23 cellular contexts compared by ENCODE assay signal in the genomic region with DNA sequence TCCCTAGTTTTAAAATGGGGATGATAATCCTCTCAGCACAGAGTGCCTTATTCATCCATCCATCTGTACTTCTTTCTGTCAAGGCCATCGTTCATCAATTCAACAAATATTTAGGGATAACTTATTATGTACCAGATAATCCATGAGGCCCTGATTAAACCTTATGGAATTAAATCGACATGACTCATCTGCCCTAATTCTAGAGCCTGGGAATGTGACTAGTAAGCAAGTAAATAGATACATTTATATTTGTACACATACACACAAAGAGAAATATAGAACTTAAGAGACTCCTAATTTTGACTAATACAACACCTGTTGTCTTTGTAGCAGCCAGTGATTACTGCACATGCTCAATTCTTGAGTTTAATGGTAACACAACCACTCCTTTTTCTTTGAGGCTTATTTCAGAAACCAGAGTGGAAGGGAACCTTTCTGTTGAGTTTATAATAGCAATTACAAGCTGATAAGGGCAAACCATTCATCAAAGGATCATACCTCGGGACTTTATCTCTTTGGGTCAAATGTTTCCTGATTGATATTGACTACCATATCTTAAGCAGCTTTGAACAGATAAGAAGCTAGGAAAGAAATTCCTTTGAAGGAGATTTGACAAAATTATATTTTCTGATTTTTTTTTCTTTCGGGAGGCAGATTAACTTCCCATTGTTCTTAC.
DNase-seq lines count a peak whose midpoint lies in the region; ATAC-seq and TF ChIP-seq lines count a peak whose summit lies in the region.
"Had no signal": no experiment of that assay in that cellular context is flagged by ENCODE, and none has a peak within 500 bp of the region (broad histone marks: within the 10 kb centered on the region; RNA-seq: fewer than 3 reads in every experiment).

No MANE protein-coding gene starts in this region.

- H3K27me3 ChIP-seq in ascending aorta: no peaks in the 10 kb centered on the region
- no peaks in the 10 kb centered on the region for H3K27me3 ChIP-seq in right cardiac atrium (ENCODE audit: control insufficient read depth, insufficient read depth)
- H3K27me3 ChIP-seq in adrenal gland: no peaks in the 10 kb centered on the region
- H3K27me3 ChIP-seq: cardiac muscle cell, heart right ventricle, SJSA1, suprapubic skin, vagina had no signal

- POLR2A ChIA-PET in activated CD4-positive, alpha-beta T cell treated with anti-CD3 and anti-CD28 coated beads for 36 hours (lab: Charles Lee): interaction anchor here (0.6 to 5.7 kb wide), 6 partner anchors 23 to 210 kb away, joined by 3 to 45 read pairs (median 4); no protein-coding TSS in a partner anchor
- POLR2A ChIA-PET in HEK293 (lab: Yijun Ruan, JAX): no interaction called here

- H3K27ac ChIP-seq in HEK293 (ENCODE audit: extremely low read depth, low read depth, low read length): no peak overlapping the region
- peak overlapping the region; percentile 19 to 63 for H3K27ac ChIP-seq in ascending aorta
- H3K27ac ChIP-seq in right cardiac atrium (ENCODE audit: low read length): no peak overlapping the region
- H3K27ac ChIP-seq in adrenal gland: no peak overlapping the region
- H3K27ac ChIP-seq: cardiac muscle cell, heart right ventricle, HL-60, SJSA1, suprapubic skin, vagina, WERI-Rb-1 had no signal

- TF ChIP-seq CTCF in HEK293 (tag by site-specific recombination; IDR thresholded peaks at IDR 0.05): no peak
- no peak for TF ChIP-seq CTCF in ascending aorta (IDR thresholded peaks at IDR 0.05)
- TF ChIP-seq CTCF in progenitor cell of endocrine pancreas (IDR thresholded peaks at IDR 0.05; ENCODE audit: unreplicated experiment): no peak
- no peak for TF ChIP-seq CTCF in adrenal gland (IDR thresholded peaks at IDR 0.05)

- no peak for DNase-seq in activated CD4-positive, alpha-beta T cell treated with anti-CD3 and anti-CD28 coated beads for 36 hours
- no peak for DNase-seq in activated CD4-positive, alpha-beta T cell treated with anti-CD3 and anti-CD28 coated beads for 4 hours
- DNase-seq in ascending aorta (ENCODE audit: low spot score in 2 of 2) (no peak), progenitor cell of endocrine pancreas (ENCODE audit: low spot score, unreplicated experiment) (no peak), right cardiac atrium (no peak), adrenal gland (no peak)
- DNase-seq: activated CD8-positive, alpha-beta T cell treated with anti-CD3 and anti-CD28 coated beads for 36 hours; activated T-cell treated with anti-CD3 and anti-CD28 coated beads, Interleukin-2, amount 50 U/mL, for 1 hour; Calu3; heart right ventricle; MV-4-11; NCI-H1694 treated with DMSO at 0.1 percent for 48 hours; NCI-H774; nucleus accumbens; stimulated activated CD8-positive, alpha-beta memory T cell treated with anti-CD3 and anti-CD28 coated beads, Interleukin-4, amount 100 ng/mL, for 48 hours; WERI-Rb-1 had no signal

- CTCF ChIA-PET in activated CD4-positive, alpha-beta T cell treated with anti-CD3 and anti-CD28 coated beads for 36 hours (lab: Charles Lee): interaction anchor here (0.5 to 12.2 kb wide), 11 partner anchors 14 to 221 kb away, joined by 3 to 113 read pairs (median 3); no protein-coding TSS in a partner anchor
- CTCF ChIA-PET in HEK293 (lab: Yijun Ruan, JAX): interaction anchor here (0.7 to 3.6 kb wide), 2 partner anchors 14 to 305 kb away, joined by 3 to 19 read pairs; no protein-coding TSS in a partner anchor

- ATAC-seq in activated CD4-positive, alpha-beta T cell treated with anti-CD3 and anti-CD28 coated beads for 36 hours: no peak
- ATAC-seq in right cardiac atrium (no peak), HG03135 (IDR thresholded peaks at IDR 0.05; ENCODE audit: unreplicated experiment) (no peak)
- ATAC-seq: activated CD8-positive, alpha-beta T cell treated with anti-CD3 and anti-CD28 coated beads for 36 hours; heart right ventricle had no signal

- 57% methylated on average over 4 of the region's 4 CpGs for WGBS in right cardiac atrium
- WGBS in adrenal gland, 4 donors: 44 to 53% (median 47%) methylated on average over 4 of the region's 4 CpGs

- H3K9me3 Mint-ChIP-seq in activated CD4-positive, alpha-beta T cell treated with anti-CD3 and anti-CD28 coated beads for 36 hours (ENCODE audit: low read depth): peaks cover 10% of the 10 kb centered on the region
- peaks cover 3% of the 10 kb centered on the region for H3K9me3 Mint-ChIP-seq in progenitor cell of endocrine pancreas (ENCODE audit: low read depth)

- no peak for TF ChIP-seq POLR2A in adrenal gland (IDR thresholded peaks at IDR 0.05)

- H3K4me1 ChIP-seq in HEK293 (ENCODE audit: control insufficient read depth, insufficient read depth, low read length): peaks cover 27% of the 10 kb centered on the region
- H3K4me1 ChIP-seq in ascending aorta: peaks cover 3 to 40% of the 10 kb centered on the region in 2 donors
- peaks cover 8% of the 10 kb centered on the region for H3K4me1 ChIP-seq in right cardiac atrium (ENCODE audit: control insufficient read depth, insufficient read depth, low read length)
- peaks cover 0 to 29% of the 10 kb centered on the region in 2 donors for H3K4me1 ChIP-seq in adrenal gland (replicated peaks in 1 of 2)

- H3K4me1 Mint-ChIP-seq in activated CD4-positive, alpha-beta T cell treated with anti-CD3 and anti-CD28 coated beads for 36 hours: peaks cover 92% of the 10 kb centered on the region
- H3K4me1 Mint-ChIP-seq in progenitor cell of endocrine pancreas (ENCODE audit: low read depth): peaks cover 58% of the 10 kb centered on the region

- no peak overlapping the region for H3K4me3 Mint-ChIP-seq in activated CD4-positive, alpha-beta T cell treated with anti-CD3 and anti-CD28 coated beads for 36 hours
- no peak overlapping the region for H3K4me3 Mint-ChIP-seq in progenitor cell of endocrine pancreas (ENCODE audit: low read depth)
- H3K4me3 Mint-ChIP-seq: activated CD8-positive, alpha-beta T cell treated with anti-CD3 and anti-CD28 coated beads for 36 hours had no signal

- H3K9me3 ChIP-seq in HEK293 (ENCODE audit: control insufficient read depth, insufficient read depth, low read depth, low read length): no peaks in the 10 kb centered on the region
- H3K9me3 ChIP-seq in ascending aorta: peaks cover 0 to 7% of the 10 kb centered on the region in 2 donors
- H3K9me3 ChIP-seq in right cardiac atrium (ENCODE audit: control insufficient read depth, low read length): no peaks in the 10 kb centered on the region
- no peaks in the 10 kb centered on the region for H3K9me3 ChIP-seq in adrenal gland (replicated peaks in 1 of 3)
- H3K9me3 ChIP-seq: SJSA1, suprapubic skin, vagina had no signal

- intact Hi-C loops in activated CD4-positive, alpha-beta T cell treated with anti-CD3 and anti-CD28 coated beads for 36 hours (cut with DNase I, micrococcal nuclease): loop anchor here in 1 of 2 experiments (10.0 kb wide), 1 partner anchor 269 kb away; no protein-coding TSS in a partner anchor
- intact Hi-C loops in ascending aorta (cut with DNase I): no loop called here
- intact Hi-C loops in right cardiac atrium (cut with DNase I): no loop called here
- intact Hi-C loops in adrenal gland (cut with DNase I): no loop called here

- H3K36me3 Mint-ChIP-seq in activated CD4-positive, alpha-beta T cell treated with anti-CD3 and anti-CD28 coated beads for 36 hours (ENCODE audit: low read depth): peaks cover 75% of the 10 kb centered on the region
- peaks cover 2% of the 10 kb centered on the region for H3K36me3 Mint-ChIP-seq in progenitor cell of endocrine pancreas (ENCODE audit: insufficient read depth)

- no peaks in the 10 kb centered on the region for H3K36me3 ChIP-seq in HEK293 (ENCODE audit: control insufficient read depth in 2 of 2, insufficient read depth in 1 of 2, low read length in 2 of 2)
- H3K36me3 ChIP-seq in ascending aorta: no peaks in the 10 kb centered on the region
- H3K36me3 ChIP-seq in adrenal gland (replicated peaks in 1 of 2): no peaks in the 10 kb centered on the region
- H3K36me3 ChIP-seq: cardiac muscle cell, heart right ventricle, SJSA1, suprapubic skin, vagina, WERI-Rb-1 had no signal

- H3K4me3 ChIP-seq in HEK293 (ENCODE audit: low read depth, low read length) (no peak overlapping the region), ascending aorta (no peak overlapping the region), right cardiac atrium (ENCODE audit: low read length) (no peak overlapping the region), adrenal gland (no peak overlapping the region)
- H3K4me3 ChIP-seq: cardiac muscle cell, heart right ventricle, SJSA1, suprapubic skin, vagina had no signal

- H3K27ac Mint-ChIP-seq in activated CD4-positive, alpha-beta T cell treated with anti-CD3 and anti-CD28 coated beads for 36 hours: peak overlapping the region; percentile 91
- peak overlapping the region; percentile 76 for H3K27ac Mint-ChIP-seq in progenitor cell of endocrine pancreas

- no peaks in the 10 kb centered on the region for H3K27me3 Mint-ChIP-seq in activated CD4-positive, alpha-beta T cell treated with anti-CD3 and anti-CD28 coated beads for 36 hours
- H3K27me3 Mint-ChIP-seq in progenitor cell of endocrine pancreas: no peaks in the 10 kb centered on the region
- H3K27me3 Mint-ChIP-seq: activated CD8-positive, alpha-beta T cell treated with anti-CD3 and anti-CD28 coated beads for 36 hours had no signal

TF ChIP-seq in HEK293, 187 proteins besides CTCF, POLR2A, EP300 and RAD21:
- peak; percentile 64; the same call in 1 of the 2 replicates for TF ChIP-seq TCF7L2 (IDR thresholded peaks at IDR 0.05; ENCODE audit: borderline replicate concordance, low read depth, low read length)
- TF ChIP-seq ZXDB (tag by site-specific recombination; IDR thresholded peaks at IDR 0.05): 0 out of 2 replicates have a peak, but pooled peaks have one; percentile 13
- TF ChIP-seq ZNF561 (tag by site-specific recombination; IDR thresholded peaks at IDR 0.05; ENCODE audit: borderline replicate concordance): peak; percentile 72
- TF ChIP-seq ZNF146 (tag by site-specific recombination; IDR thresholded peaks at IDR 0.05): no peak
- TF ChIP-seq ZNF785 (tag by site-specific recombination; IDR thresholded peaks at IDR 0.05): no peak
- TF ChIP-seq ZNF16 (tag by site-specific recombination; IDR thresholded peaks at IDR 0.05; ENCODE audit: low read depth): no peak
- TF ChIP-seq, protein P1, sequence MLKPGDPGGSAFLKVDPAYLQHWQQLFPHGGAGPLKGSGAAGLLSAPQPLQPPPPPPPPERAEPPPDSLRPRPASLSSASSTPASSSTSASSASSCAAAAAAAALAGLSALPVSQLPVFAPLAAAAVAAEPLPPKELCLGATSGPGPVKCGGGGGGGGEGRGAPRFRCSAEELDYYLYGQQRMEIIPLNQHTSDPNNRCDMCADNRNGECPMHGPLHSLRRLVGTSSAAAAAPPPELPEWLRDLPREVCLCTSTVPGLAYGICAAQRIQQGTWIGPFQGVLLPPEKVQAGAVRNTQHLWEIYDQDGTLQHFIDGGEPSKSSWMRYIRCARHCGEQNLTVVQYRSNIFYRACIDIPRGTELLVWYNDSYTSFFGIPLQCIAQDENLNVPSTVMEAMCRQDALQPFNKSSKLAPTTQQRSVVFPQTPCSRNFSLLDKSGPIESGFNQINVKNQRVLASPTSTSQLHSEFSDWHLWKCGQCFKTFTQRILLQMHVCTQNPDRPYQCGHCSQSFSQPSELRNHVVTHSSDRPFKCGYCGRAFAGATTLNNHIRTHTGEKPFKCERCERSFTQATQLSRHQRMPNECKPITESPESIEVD (tag by site-specific recombination; IDR thresholded peaks at IDR 0.05): peak; percentile 5; the same call in 1 of the 2 replicates
- TF ChIP-seq FEZF1 (tag by site-specific recombination; IDR thresholded peaks at IDR 0.05): peak; percentile 21; the same call in 1 of the 2 replicates

Comparison
In these comparisons a context has a peak if more than half of its experiments do, and no peak if none do; other contexts are left out.
1. H3K27ac ChIP-seq: peak in ascending aorta (2 of 2); none in HEK293 (single experiment), right cardiac atrium (single experiment) and adrenal gland (0 of 5).